Comparison of ENCODE assay signal across 8 cellular contexts in the genomic region with DNA sequence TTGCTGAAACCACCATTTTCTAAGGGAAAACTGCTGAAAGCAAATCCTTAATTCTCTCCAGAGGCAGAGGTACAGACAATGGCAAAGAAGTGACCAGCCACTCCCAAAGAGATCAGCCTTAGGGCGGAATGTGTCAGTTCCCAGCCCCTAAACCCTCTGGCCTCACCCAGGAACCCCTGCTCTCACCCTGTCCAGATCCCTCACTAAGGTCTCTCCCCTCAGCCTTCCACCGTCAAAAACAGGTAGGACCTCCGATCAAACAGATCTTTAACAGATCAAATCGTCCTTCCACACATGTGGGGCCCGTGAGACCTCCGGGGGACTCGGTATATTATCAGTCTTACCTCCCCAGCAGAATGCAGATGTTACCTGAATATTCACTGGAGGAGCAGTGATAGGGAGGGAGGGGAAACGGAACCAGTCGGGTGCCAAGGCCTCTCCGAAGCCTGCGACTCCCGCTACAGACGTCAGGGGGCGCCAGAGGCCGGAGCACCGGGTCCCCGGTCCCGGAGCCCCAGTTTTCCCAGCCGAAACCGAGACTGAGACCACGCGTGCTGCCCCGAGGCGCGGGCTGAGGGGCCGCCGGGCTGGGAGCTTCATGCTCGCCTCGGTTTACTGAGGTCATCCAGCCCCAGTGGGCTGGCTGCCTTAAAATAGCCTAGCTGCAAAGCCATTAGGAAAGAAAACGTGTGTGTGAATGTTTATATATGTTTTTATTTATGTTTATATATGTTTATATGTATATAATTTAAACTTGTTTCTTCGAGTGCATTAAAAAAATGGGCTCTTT. TPM values are rescaled to one million over a fixed set of nuclear protein-coding genes. Genes with fewer than 3 reads are reported as not detected.
DNase-seq lines count a peak whose midpoint lies in the region; ATAC-seq, FAIRE-seq and TF ChIP-seq lines count a peak whose summit lies in the region.

No MANE protein-coding gene starts in this region.

- H3K79me2 ChIP-seq in astrocyte (ENCODE audit: insufficient read depth, low read length), result no peaks in the 10 kb centered on the region

- ATAC-seq in HG02571 (IDR thresholded peaks at IDR 0.05; ENCODE audit: unreplicated experiment) (peak; percentile 78), HG02938 (IDR thresholded peaks at IDR 0.05; ENCODE audit: unreplicated experiment) (no peak)

- H3K36me3 ChIP-seq in GM06990 (ENCODE audit: control insufficient read depth, insufficient read depth, low read length) (no peaks in the 10 kb centered on the region), astrocyte (ENCODE audit: insufficient read depth, low read length) (no peaks in the 10 kb centered on the region), iPS-15b (ENCODE audit: control insufficient read depth, insufficient read depth, low read length) (no peaks in the 10 kb centered on the region), skeletal muscle tissue (ENCODE audit: control insufficient read depth in 3 of 3, insufficient read depth in 3 of 3, low read length in 3 of 3) (peaks cover 0 to 2% (median 0%) of the 10 kb centered on the region in 3 donors)

- H3K9me3 ChIP-seq in astrocyte (ENCODE audit: insufficient read depth, low read depth, low read length) (no peaks in the 10 kb centered on the region), iPS-15b (ENCODE audit: control insufficient read depth, insufficient read depth, low read length) (no peaks in the 10 kb centered on the region), skeletal muscle tissue (ENCODE audit: control insufficient read depth in 3 of 3, low read length in 3 of 3) (no peaks in the 10 kb centered on the region)

- no peaks in the 10 kb centered on the region for H4K20me1 ChIP-seq in astrocyte (ENCODE audit: insufficient read depth, low read length)

- no peaks in the 10 kb centered on the region for H3K4me1 Mint-ChIP-seq in astrocyte (ENCODE audit: low read depth, unreplicated experiment)

- TF ChIP-seq CTCF in GM06990 (IDR thresholded peaks at IDR 0.05; ENCODE audit: insufficient read depth, low read length, poor library complexity, severe bottlenecking) (peak; percentile 94), astrocyte (IDR thresholded peaks at IDR 0.05; ENCODE audit: insufficient read depth, low read depth, low read length) (peak; percentile 75)

- H3K27ac ChIP-seq in astrocyte (ENCODE audit: low read depth, low read length) (no peak overlapping the region), skeletal muscle tissue (ENCODE audit: low read depth, low read length) (no peak overlapping the region)

- H3K27me3 ChIP-seq in GM06990 (replicated peaks; ENCODE audit: control insufficient read depth, insufficient read depth, low read length), result no peaks in the 10 kb centered on the region; the same call in 1 of the 2 replicates
- peaks cover 10% of the 10 kb centered on the region for H3K27me3 ChIP-seq in astrocyte (ENCODE audit: insufficient read depth, low read length)
- no peaks in the 10 kb centered on the region for H3K27me3 ChIP-seq in iPS-15b (ENCODE audit: control insufficient read depth, insufficient read depth, low read length)
- peaks cover 0 to 4% (median 0%) of the 10 kb centered on the region in 3 donors for H3K27me3 ChIP-seq in skeletal muscle tissue (ENCODE audit: control insufficient read depth in 3 of 3, insufficient read depth in 3 of 3, low read length in 3 of 3)

- no peak overlapping the region for H3K27ac Mint-ChIP-seq in astrocyte (ENCODE audit: unreplicated experiment)

- DNase-seq in GM06990 (ENCODE audit: extremely low read depth, insufficient read length), result peak; percentile 68
- DNase-seq in NCI-H1417 treated with DMSO at 0.1 percent for 48 hours (lab: John Stamatoyannopoulos, UW), result peak; percentile 56
- peak; percentile 77 for DNase-seq in T-helper 9 cell
- DNase-seq in astrocyte (ENCODE audit: low read depth), result no peak

- H3K9ac ChIP-seq in astrocyte (ENCODE audit: low read length) (no peak overlapping the region), iPS-15b (ENCODE audit: low read depth, low read length) (peak overlapping the region; percentile 70), skeletal muscle tissue (ENCODE audit: low read depth in 1 of 3, low read length in 3 of 3) (peak overlapping the region; percentile 43 to 72 (median 59))

- H3K4me3 ChIP-seq in GM06990 (replicated peaks; ENCODE audit: low read depth, low read length), result no peak overlapping the region
- peak overlapping the region; percentile 37 for H3K4me3 ChIP-seq in astrocyte (ENCODE audit: insufficient read depth, low read depth, low read length)
- peak overlapping the region; percentile 43 for H3K4me3 ChIP-seq in iPS-15b (ENCODE audit: low read depth, low read length)
- peak overlapping the region; percentile 38 to 64 (median 52) for H3K4me3 ChIP-seq in skeletal muscle tissue (ENCODE audit: low read length in 3 of 3)

- H3K36me3 Mint-ChIP-seq in astrocyte (ENCODE audit: low read depth, unreplicated experiment), result no peaks in the 10 kb centered on the region

- no peak for FAIRE-seq in astrocyte (lab: Jason Lieb, UNC)

- peak overlapping the region; percentile 78 for H3K4me2 ChIP-seq in astrocyte (ENCODE audit: low read length)

- H3K9me3 Mint-ChIP-seq in astrocyte (ENCODE audit: unreplicated experiment), result no peaks in the 10 kb centered on the region

- H3K4me1 ChIP-seq in astrocyte (ENCODE audit: insufficient read depth, low read length) (no peaks in the 10 kb centered on the region), iPS-15b (ENCODE audit: control insufficient read depth, insufficient read depth, low read length) (no peaks in the 10 kb centered on the region), skeletal muscle tissue (ENCODE audit: control insufficient read depth in 3 of 3, insufficient read depth in 3 of 3, low read length in 3 of 3) (no peaks in the 10 kb centered on the region)

- H2AFZ ChIP-seq in astrocyte (ENCODE audit: low read depth, low read length), result peak overlapping the region; percentile 47

- no peak overlapping the region for H3K4me3 Mint-ChIP-seq in astrocyte (ENCODE audit: unreplicated experiment)

- H3K27me3 Mint-ChIP-seq in astrocyte (ENCODE audit: low read depth, unreplicated experiment), result peaks cover 21% of the 10 kb centered on the region

RNA-seq across cellular contexts. Expression of a gene that starts 23.6 kb away (rescaled TPM):
- 0.99 and 1.2 TPM in 2 replicates for total RNA-seq in astrocyte
- under 0.01 TPM for total RNA-seq in skeletal muscle tissue

RNA-seq across cellular contexts. Expression of a gene that starts 27.3 kb away (rescaled TPM):
- total RNA-seq in astrocyte, result 0.82 and 0.99 TPM in 2 replicates
- 99.7 TPM for total RNA-seq in skeletal muscle tissue

Comparison
In these comparisons a context has a peak if more than half of its experiments do, and no peak if none do; other contexts are left out.
1. RNA of a gene that starts 27.3 kb away (total RNA-seq): 99.7 TPM in skeletal muscle tissue (single experiment); 0.82 to 0.99 TPM in astrocyte; every median in the first group is over 10 times any median in the second.